8 cellular contexts compared by ENCODE assay signal in genomic region chr1:228734881-228735801, GRCh38. TPM values are rescaled to one million over a fixed set of nuclear protein-coding genes. Genes with fewer than 3 reads are reported as not detected.
A peak's percentile ranks its signal among the peaks of the same experiment; 100 is the strongest.
DNase-seq lines count a peak whose midpoint lies in the region; ATAC-seq and TF ChIP-seq lines count a peak whose summit lies in the region.

Gene RHOU (plus strand): TSS chr1:228735479. CDS start chr1:228735743, 264 bp downstream.

- H3K36me3 ChIP-seq in Caco-2 (ENCODE audit: control insufficient read depth, insufficient read depth, low read length) = no peaks in the 10 kb centered on the region
- no peaks in the 10 kb centered on the region for H3K36me3 ChIP-seq in effector memory CD4-positive, alpha-beta T cell (ENCODE audit: control insufficient read depth, insufficient read depth, low read length)

- POLR2A ChIA-PET in Caco-2 (lab: Charles Lee) = interaction anchor here (0.6 to 1.0 kb wide), 5 partner anchors 42 to 171 kb away, joined by 3 to 7 read pairs (median 3); no protein-coding TSS in a partner anchor

- H3K4me1 Mint-ChIP-seq in Caco-2 (ENCODE audit: low read depth, unreplicated experiment) = peaks cover 6% of the 10 kb centered on the region

- H3K36me3 Mint-ChIP-seq in Caco-2 (ENCODE audit: insufficient read depth, unreplicated experiment) = peaks cover 27% of the 10 kb centered on the region

- no peaks in the 10 kb centered on the region for H3K9me3 ChIP-seq in Caco-2
- H3K9me3 ChIP-seq in effector memory CD4-positive, alpha-beta T cell (ENCODE audit: control insufficient read depth, low read length) = no peaks in the 10 kb centered on the region

- BruUV-seq in Caco-2 (replicated peaks; lab: Mats Ljungman, UMichigan) = no TSS peak

- H3K27me3 Mint-ChIP-seq in Caco-2 (ENCODE audit: insufficient read depth, unreplicated experiment) = no peaks in the 10 kb centered on the region

- no peak within 1 kb of the TSS for H3K27ac ChIP-seq in effector memory CD4-positive, alpha-beta T cell (ENCODE audit: insufficient read depth, low read length, poor library complexity, severe bottlenecking)

- H3K9me3 Mint-ChIP-seq in Caco-2 (ENCODE audit: unreplicated experiment) = no peaks in the 10 kb centered on the region

- H3K4me3 Mint-ChIP-seq in Caco-2 (ENCODE audit: unreplicated experiment) = peak within 1 kb of the TSS; percentile 89

- peak in 1 of 2 experiments; percentile 73 for TF ChIP-seq CTCF in Caco-2 (IDR thresholded peaks at IDR 0.05; ENCODE audit: insufficient read depth in 1 of 2, low read depth in 1 of 2, low read length in 1 of 2, severe bottlenecking in 1 of 2, unreplicated experiment in 1 of 2)

- H3K27ac Mint-ChIP-seq in Caco-2 (ENCODE audit: unreplicated experiment) = peak within 1 kb of the TSS; percentile 25

- CTCF ChIA-PET in Caco-2 (lab: Charles Lee) = interaction anchor here (0.5 to 2.0 kb wide), 8 partner anchors 101 to 748 kb away, joined by 3 to 15 read pairs (median 6); no protein-coding TSS in a partner anchor

- DNase-seq in Caco-2 (peak; percentile 62 to 87), NCI-H446 treated with DMSO at 0.1 percent for 48 hours (lab: John Stamatoyannopoulos, UW) (peak; percentile 27), medulla oblongata (ENCODE audit: extremely low spot score) (peak; percentile 86), SHP77 treated with DMSO at 0.1 percent for 48 hours (lab: John Stamatoyannopoulos, UW) (no peak)
- DNase-seq in activated CD8-positive, alpha-beta memory T cell treated with anti-CD3 and anti-CD28 coated beads for 1 hour (ENCODE audit: extremely low read depth in 1 of 2, low read depth in 1 of 2) = peak; percentile 17 to 57
- peak; percentile 36 to 49 (median 47) for DNase-seq in effector memory CD4-positive, alpha-beta T cell
- peak; percentile 30 to 57 (median 48) for DNase-seq in stimulated activated CD4-positive, alpha-beta T cell treated with anti-CD3 and anti-CD28 coated beads, TNF-alpha, amount 100 ng/mL, for 4 hours (ENCODE audit: low read depth in 3 of 3)

- peak; percentile 73 for ATAC-seq in HG02588 (IDR thresholded peaks at IDR 0.05; ENCODE audit: unreplicated experiment)

- H3K4me1 ChIP-seq in Caco-2 = peaks cover 9% of the 10 kb centered on the region
- H3K4me1 ChIP-seq in effector memory CD4-positive, alpha-beta T cell (ENCODE audit: control insufficient read depth, insufficient read depth, low read length, poor library complexity, severe bottlenecking) = peaks cover 4% of the 10 kb centered on the region

- no peaks in the 10 kb centered on the region for H3K27me3 ChIP-seq in Caco-2 (replicated peaks; ENCODE audit: control insufficient read depth, insufficient read depth, low read length)
- H3K27me3 ChIP-seq in effector memory CD4-positive, alpha-beta T cell (replicated peaks; ENCODE audit: control insufficient read depth, insufficient read depth, low read length, poor library complexity, severe bottlenecking) = no peaks in the 10 kb centered on the region

- H3K4me3 ChIP-seq in Caco-2 (ENCODE audit: low read depth, low read length) = peak within 1 kb of the TSS; percentile 65
- peak within 1 kb of the TSS; percentile 75 for H3K4me3 ChIP-seq in effector memory CD4-positive, alpha-beta T cell (ENCODE audit: insufficient read depth, low read depth, low read length, poor library complexity, severe bottlenecking)

- intact Hi-C loops in Caco-2 (cut with micrococcal nuclease; ENCODE audit: unreplicated experiment) = loop anchor here (1.0 to 10.0 kb wide), 6 partner anchors 43 to 520 kb away; no protein-coding TSS in a partner anchor

RNA-seq across cellular contexts. Expression of gene RHOU, which starts in this region (rescaled TPM):
- total RNA-seq in Caco-2 (2022) = 17.4 and 18.5 TPM in 2 replicates
